ENCODE assay signal across 36 cellular contexts in the genomic region with DNA sequence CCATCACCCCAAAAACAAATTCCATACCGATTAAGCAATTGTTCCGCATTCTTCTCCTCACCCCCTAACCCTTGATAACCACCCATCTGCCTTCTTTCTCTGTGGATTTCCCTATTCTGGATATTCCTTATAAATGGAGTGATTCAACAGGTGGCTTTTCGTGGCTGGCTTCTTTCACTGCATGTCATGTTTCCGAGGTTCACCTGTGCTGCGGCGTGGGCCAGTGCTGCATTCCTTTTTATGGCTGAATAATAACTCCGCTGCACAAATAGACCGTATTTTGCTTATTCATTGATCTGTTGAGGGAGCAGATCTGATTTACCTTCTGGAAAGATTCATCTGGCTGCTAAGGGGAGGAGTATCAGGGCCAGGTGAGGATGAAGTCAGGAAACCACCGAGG.
"Had no signal": no experiment of that assay in that cellular context is flagged by ENCODE, and none has a peak within 500 bp of the region (broad histone marks: within the 10 kb centered on the region; RNA-seq: fewer than 3 reads in every experiment).

No MANE protein-coding gene starts in this region.

- H3K4me3 ChIP-seq: MG63 had no signal

- DNase-seq: Kasumi-1, MG63, MM.1S, MV-4-11, NCI-H1048, NCI-H1092, NCI-H1092 treated with DMSO at 0.1 percent for 48 hours, NCI-H1105, NCI-H1105 treated with DMSO at 0.1 percent for 48 hours, NCI-H1417, NCI-H1417 treated with DMSO at 0.1 percent for 48 hours, NCI-H1436, NCI-H1436 treated with DMSO at 0.1 percent for 48 hours, NCI-H146, NCI-H1694, NCI-H1694 treated with DMSO at 0.1 percent for 48 hours, NCI-H187, NCI-H187 treated with DMSO at 0.1 percent for 48 hours, NCI-H1930, NCI-H2029, NCI-H2029 treated with DMSO at 0.1 percent for 48 hours, NCI-H2081, NCI-H2081 treated with DMSO at 0.1 percent for 48 hours, NCI-H2107, NCI-H2171, NCI-H2171 treated with DMSO at 0.1 percent for 48 hours, NCI-H2227 treated with DMSO at 0.1 percent for 48 hours, NCI-H226, NCI-H345, NCI-H446, NCI-H446 treated with DMSO at 0.1 percent for 48 hours, NCI-H510A, NCI-H510A treated with DMSO at 0.1 percent for 48 hours, NCI-H524, NCI-H524 treated with DMSO at 0.1 percent for 48 hours, NCI-H526 had no signal

- H3K36me3 ChIP-seq: MG63 had no signal

- H3K9me3 ChIP-seq: MG63 had no signal
